8 cellular contexts compared by ENCODE assay signal in genomic region chr6:31971279-31971992, GRCh38. TPM values are rescaled to one million over a fixed set of nuclear protein-coding genes. Genes with fewer than 3 reads are reported as not detected.
DNase-seq lines count a peak whose midpoint lies in the region; ATAC-seq and TF ChIP-seq lines count a peak whose summit lies in the region.

No MANE protein-coding gene starts in this region.

- peaks cover 9% of the 10 kb centered on the region; the same call in 1 of the 2 replicates for H3K36me3 ChIP-seq in GM23248 (ENCODE audit: low read depth)
- peaks cover 0 to 48% of the 10 kb centered on the region in 2 donors for H3K36me3 ChIP-seq in psoas muscle (ENCODE audit: insufficient read depth in 1 of 2, low read depth in 1 of 2)

- peak overlapping the region; percentile 92 to 98 (median 97) for H3K4me3 Mint-ChIP-seq in T-cell

- 14 to 17% methylated on average over 29 of the region's 29 CpGs for WGBS in GM23248 (ENCODE audit: low coverage in 1 of 2, low lambda C conversion rate in 2 of 2, missing lambda C conversion rate in 2 of 2), 2 experiments
- WGBS in psoas muscle, 3 donors, result 16 to 21% (median 19%) methylated on average over 28 to 29 of the region's 29 CpGs

- H3K9me2 ChIP-seq in GM23248 (ENCODE audit: insufficient read depth), result no peaks in the 10 kb centered on the region

- H3K27ac ChIP-seq in GM23248, result peak overlapping the region; percentile 96
- peak overlapping the region; percentile 87 for H3K27ac ChIP-seq in foreskin keratinocyte
- peak overlapping the region; percentile 96 for H3K27ac ChIP-seq in psoas muscle

- TF ChIP-seq CTCF in foreskin keratinocyte (conservative IDR thresholded peaks at IDR 0.05) (no peak), psoas muscle (IDR thresholded peaks at IDR 0.05) (no peak)

- CTCF ChIA-PET in T-cell (lab: Charles Lee), result interaction anchor here in 1 of 2 donors (0.6 to 1.3 kb wide), 5 partner anchors 12 to 1081 kb away, joined by 3 to 5 read pairs (median 4); partner anchors contain the start of genes NELFE and SKIC2

- peak overlapping the region; percentile 100 for H3K27ac Mint-ChIP-seq in T-cell

- H3K4me2 ChIP-seq in GM23248 (ENCODE audit: unreplicated experiment), result peak overlapping the region; percentile 94

- no peaks in the 10 kb centered on the region for H4K20me1 ChIP-seq in GM23248 (ENCODE audit: insufficient read depth)

- peak overlapping the region; percentile 60 for H2AFZ ChIP-seq in GM23248

- POLR2A ChIA-PET in T-cell (lab: Charles Lee), result interaction anchor here (0.5 to 2.5 kb wide), 8 partner anchors 12 to 1482 kb away, joined by 3 to 23 read pairs (median 6); partner anchors contain the start of genes SKIC2 (in 2 of the 2), ATF6B (in 1 of the 2) and NELFE (in 1 of the 2)

- H3K79me2 ChIP-seq in GM23248 (ENCODE audit: insufficient read depth), result peaks cover 57% of the 10 kb centered on the region

- H3K9me3 ChIP-seq in GM23248 (ENCODE audit: low read depth), result no peaks in the 10 kb centered on the region
- H3K9me3 ChIP-seq in psoas muscle, result no peaks in the 10 kb centered on the region

- H3K4me1 Mint-ChIP-seq in T-cell, result peaks cover 36 to 55% (median 46%) of the 10 kb centered on the region in 3 donors

- in situ Hi-C loops in GM23248 (cut with MboI), result no loop called here

- intact Hi-C loops in psoas muscle (cut with DNase I), result no loop called here

- H3K4me3 ChIP-seq in GM23248, result peak overlapping the region; percentile 90
- peak overlapping the region; percentile 95 for H3K4me3 ChIP-seq in psoas muscle

- H3K4me1 ChIP-seq in GM23248 (ENCODE audit: insufficient read depth) (peaks cover 13% of the 10 kb centered on the region), foreskin keratinocyte (no peaks in the 10 kb centered on the region), psoas muscle (peaks cover 19% of the 10 kb centered on the region)

- peaks cover 23% of the 10 kb centered on the region for H3F3A ChIP-seq in GM23248 (ENCODE audit: insufficient read depth)

- no peaks in the 10 kb centered on the region for H3K9me3 Mint-ChIP-seq in T-cell

- peaks cover 22% of the 10 kb centered on the region for H3K36me3 Mint-ChIP-seq in T-cell

- H3K9ac ChIP-seq in GM23248, result peak overlapping the region; percentile 99

- no peaks in the 10 kb centered on the region for H3K27me3 Mint-ChIP-seq in T-cell

- DNase-seq in GM23248 (no peak), T-cell (peak in 2 of 34 experiments; percentile 2 to 9), foreskin keratinocyte (no peak), psoas muscle (no peak), NCI-H774 (lab: John Stamatoyannopoulos, UW) (no peak), OCI-M2 (lab: John Stamatoyannopoulos, UW; ENCODE audit: unreplicated experiment) (no peak), activated gamma-delta T cell treated with Interleukin-2 at 50 U/mL for 16 hours (no peak)

- no peaks in the 10 kb centered on the region for H3K27me3 ChIP-seq in GM23248 (replicated peaks; ENCODE audit: insufficient read depth)
- H3K27me3 ChIP-seq in foreskin keratinocyte, result no peaks in the 10 kb centered on the region
- H3K27me3 ChIP-seq in psoas muscle (ENCODE audit: insufficient read depth in 3 of 3, low read length in 2 of 3), result no peaks in the 10 kb centered on the region

- ATAC-seq in T-cell (replicated peaks in 1 of 4) (no peak), foreskin keratinocyte (peak; percentile 6), psoas muscle (peak; percentile 0 to 36 (median 18)), HG03469 (IDR thresholded peaks at IDR 0.05; ENCODE audit: unreplicated experiment) (no peak)

RNA-seq across cellular contexts. Expression of gene DXO, which starts 0.5 kb away (rescaled TPM):
- total RNA-seq in GM23248 (2014; rRNA removed; shearing (Covaris generic)), result 24.2 and 31.0 TPM in 2 replicates
- polyA plus RNA-seq in GM23248 (2016; fragmentation: Nextera tagmentation; extraction: Ambion mirVana) (23.3 and 26.6 TPM in 2 replicates), foreskin keratinocyte (14.4 and 19.3 TPM in 2 replicates), psoas muscle (10 to 100 TPM in 1 of 3 donors, 1 to 10 TPM in 2; 8.0 to 20.6 (median 9.2) TPM)
- total RNA-seq in T-cell (10 to 100 TPM; 30.2 to 53.2 (median 35.4) TPM), foreskin keratinocyte (13.4 and 19.3 TPM in 2 replicates), psoas muscle (10 to 100 TPM in 2 of 4 donors, 1 to 10 TPM in 2; 7.4 to 12.9 (median 9.9) TPM)

RNA-seq across cellular contexts. Expression of gene C4A, which starts 10.4 kb away (rescaled TPM):
- 4.8 and 5.3 TPM in 2 replicates for total RNA-seq in GM23248 (2014; rRNA removed; shearing (Covaris generic))
- polyA plus RNA-seq in GM23248 (2016; fragmentation: Nextera tagmentation; extraction: Ambion mirVana) (1.3 and 2.4 TPM in 2 replicates), foreskin keratinocyte (1.5 TPM in 2 replicates), psoas muscle (1 to 10 TPM; 3.0 to 3.2 (median 3.1) TPM)
- total RNA-seq in T-cell (10 to 100 TPM in 1 of 5 donors, 1 to 10 TPM in 4; 3.5 to 11.6 (median 6.1) TPM), foreskin keratinocyte (1.7 and 1.8 TPM in 2 replicates), psoas muscle (10 to 100 TPM in 3 of 4 donors, 1 to 10 TPM in 1; 5.6 to 13.2 (median 10.9) TPM)

RNA-seq across cellular contexts. Expression of gene SKIC2, which starts 12.5 kb away (rescaled TPM):
- total RNA-seq in GM23248 (2014; rRNA removed; shearing (Covaris generic)), result 54.9 and 65.4 TPM in 2 replicates
- polyA plus RNA-seq in GM23248 (2016; fragmentation: Nextera tagmentation; extraction: Ambion mirVana) (46.9 and 47.7 TPM in 2 replicates), foreskin keratinocyte (40.2 and 41.7 TPM in 2 replicates), psoas muscle (10 to 100 TPM; 26.9 to 36.6 (median 31.8) TPM)
- total RNA-seq in T-cell (100 to 1,000 TPM; 104 to 169 (median 112) TPM), foreskin keratinocyte (45.8 and 46.4 TPM in 2 replicates), psoas muscle (10 to 100 TPM; 27.9 to 31.0 (median 29.2) TPM)

RNA-seq across cellular contexts. Expression of gene NELFE, which starts 12.7 kb away (rescaled TPM):
- total RNA-seq in GM23248 (2014; rRNA removed; shearing (Covaris generic)), result 62.9 and 77.9 TPM in 2 replicates
- polyA plus RNA-seq in GM23248 (2016; fragmentation: Nextera tagmentation; extraction: Ambion mirVana) (108 and 114 TPM in 2 replicates), foreskin keratinocyte (120 and 121 TPM in 2 replicates), psoas muscle (10 to 100 TPM; 44.3 to 86.9 (median 85.4) TPM)
- total RNA-seq in T-cell (10 to 100 TPM; 47.5 to 51.0 (median 49.4) TPM), foreskin keratinocyte (86.0 and 92.0 TPM in 2 replicates), psoas muscle (10 to 100 TPM; 47.2 to 52.3 (median 48.7) TPM)

RNA-seq across cellular contexts. Expression of gene CFB, which starts 25.5 kb away (rescaled TPM):
- total RNA-seq in GM23248 (2014; rRNA removed; shearing (Covaris generic)), result 4.4 and 7.3 TPM in 2 replicates
- polyA plus RNA-seq in GM23248 (2016; fragmentation: Nextera tagmentation; extraction: Ambion mirVana) (3.4 and 3.9 TPM in 2 replicates), foreskin keratinocyte (0.49 and 1.0 TPM in 2 replicates), psoas muscle (1 to 10 TPM; 1.6 to 2.3 (median 1.8) TPM)
- total RNA-seq in T-cell (1 to 10 TPM in 3 of 5 donors, not detected in 2; 1.3 to 2.2 (median 1.8) TPM), foreskin keratinocyte (0.34 and 0.92 TPM in 2 replicates), psoas muscle (1 to 10 TPM; 2.5 to 5.8 (median 3.4) TPM)

Comparison
In these comparisons a context has a peak if more than half of its experiments do, and no peak if none do; other contexts are left out.
1. ATAC-seq: peak in foreskin keratinocyte (single experiment) and psoas muscle (4 of 4); none in T-cell (0 of 4) and HG03469 (single experiment).
2. Peak in every context shown above with its lines, with median percentiles within 50 percentile points of each other: H3K27ac ChIP-seq.